15 cellular contexts compared by ENCODE assay signal in the genomic region with DNA sequence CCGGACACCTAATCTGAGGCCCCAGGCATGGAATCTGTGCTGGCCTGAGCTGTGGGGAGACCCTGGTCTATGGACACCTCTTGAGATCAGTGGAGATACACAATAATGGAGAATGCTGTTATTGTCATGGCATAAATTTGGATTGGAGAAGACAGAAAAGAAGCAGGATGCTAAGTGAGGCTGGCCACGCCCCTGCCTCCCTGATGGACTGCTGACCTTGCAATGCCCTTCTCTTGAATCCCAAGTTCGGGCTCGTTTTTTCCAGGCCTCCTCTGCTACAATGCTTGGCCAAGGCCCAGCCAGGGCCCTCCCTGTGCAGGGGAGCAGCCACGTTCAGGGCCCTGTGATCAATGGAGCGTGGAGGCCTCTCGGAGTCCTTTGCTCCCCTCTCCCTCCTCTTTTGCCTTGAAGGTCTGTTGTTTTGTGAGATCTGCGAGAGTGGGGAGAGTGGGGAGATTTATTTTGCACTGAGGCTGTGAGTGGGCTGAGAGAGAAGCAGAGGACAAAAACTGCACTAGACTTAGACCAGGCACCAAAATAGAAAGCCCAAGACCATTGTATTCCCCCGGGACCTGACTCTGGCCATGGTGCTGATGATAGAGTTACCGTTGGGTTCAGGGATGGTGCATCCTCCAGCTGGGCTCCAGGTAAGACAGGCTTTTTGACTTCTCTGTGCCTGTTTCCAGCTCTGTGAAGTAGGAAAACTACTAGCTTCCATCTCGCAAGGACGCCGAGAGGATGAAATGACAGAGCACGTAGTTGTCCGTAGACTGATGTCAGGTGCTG.
DNase-seq lines count a peak whose midpoint lies in the region; FAIRE-seq and TF ChIP-seq lines count a peak whose summit lies in the region.
"Had no signal": no experiment of that assay in that cellular context is flagged by ENCODE, and none has a peak within 500 bp of the region (broad histone marks: within the 10 kb centered on the region; RNA-seq: fewer than 3 reads in every experiment).

No MANE protein-coding gene starts in this region.

- peak; percentile 21 for DNase-seq in ELF-1 (ENCODE audit: low read depth, low spot score)
- no peak for DNase-seq in bronchial epithelial cell (ENCODE audit: low read depth)
- peak; percentile 23 for DNase-seq in retina
- DNase-seq in NCI-H510A treated with DMSO at 0.1 percent for 48 hours (lab: John Stamatoyannopoulos, UW): no peak
- DNase-seq in NOMO-1 (lab: John Stamatoyannopoulos, UW; ENCODE audit: unreplicated experiment in 2 of 2): no peak
- no peak for DNase-seq in dorsolateral prefrontal cortex
- DNase-seq: ACHN; CD8-positive, alpha-beta T cell; EL; KBM-7; NCI-H1105 treated with DMSO at 0.1 percent for 48 hours; NCI-H187 treated with DMSO at 0.1 percent for 48 hours; NCI-H2171; NCI-H82 had no signal

- H3K27me3 ChIP-seq in bronchial epithelial cell (ENCODE audit: control insufficient read depth, insufficient read depth, low read length) (no peaks in the 10 kb centered on the region), dorsolateral prefrontal cortex (no peaks in the 10 kb centered on the region)

- no peak for TF ChIP-seq EP300 in Ishikawa (IDR thresholded peaks at IDR 0.05; ENCODE audit: borderline replicate concordance)

- no peak for TF ChIP-seq RAD21 in Ishikawa (IDR thresholded peaks at IDR 0.05; ENCODE audit: low read depth)

- TF ChIP-seq CTCF in bronchial epithelial cell (IDR thresholded peaks at IDR 0.05; ENCODE audit: insufficient read depth, low read length, severe bottlenecking) (no peak), dorsolateral prefrontal cortex (IDR thresholded peaks at IDR 0.05 in 54 of 56, conservative IDR thresholded peaks at IDR 0.05 in 2 of 56; ENCODE audit: low read depth in 1 of 56, partially characterized antibody in 56 of 56) (no peak)

- peak; percentile 7 for FAIRE-seq in bronchial epithelial cell (lab: Jason Lieb, UNC)

- H3K27ac ChIP-seq in dorsolateral prefrontal cortex: peak overlapping the region in 7 of 59 donors; percentile 4 to 51 (median 16)

- intact Hi-C loops in dorsolateral prefrontal cortex (cut with DNase I): no loop called here

- H3K36me3 ChIP-seq in bronchial epithelial cell (ENCODE audit: control insufficient read depth, insufficient read depth, low read length): no peaks in the 10 kb centered on the region

- no peak overlapping the region for H3K4me3 ChIP-seq in bronchial epithelial cell (ENCODE audit: low read depth, low read length)
- no peak overlapping the region for H3K4me3 ChIP-seq in dorsolateral prefrontal cortex

TF ChIP-seq in Ishikawa, 13 proteins besides CTCF, POLR2A, EP300 and RAD21:
- TF ChIP-seq EGR1 (IDR thresholded peaks at IDR 0.05): no peak
- no peak for TF ChIP-seq TEAD4 (IDR thresholded peaks at IDR 0.05)
- TF ChIP-seq TCF12 (IDR thresholded peaks at IDR 0.05; ENCODE audit: low read depth): no peak
- TF ChIP-seq NFIC (IDR thresholded peaks at IDR 0.05): no peak
- no peak for TF ChIP-seq CREB1 (IDR thresholded peaks at IDR 0.05; ENCODE audit: low read depth)
- peak; percentile 88 for TF ChIP-seq REST (IDR thresholded peaks at IDR 0.05; ENCODE audit: low read depth)
- TF ChIP-seq ZBTB7A (IDR thresholded peaks at IDR 0.05; ENCODE audit: low read depth): no peak
- no peak for TF ChIP-seq USF1 (IDR thresholded peaks at IDR 0.05)
- TF ChIP-seq CEBPB (IDR thresholded peaks at IDR 0.05): no peak
TF ChIP-seq in Ishikawa: peak in this region for 1.

Comparison
In these comparisons a context has a peak if more than half of its experiments do, and no peak if none do; other contexts are left out.
1. DNase-seq: peak in ELF-1 (single experiment) and retina (single experiment); none in bronchial epithelial cell (single experiment), NCI-H510A treated with DMSO at 0.1 percent for 48 hours (single experiment), NOMO-1 (0 of 2) and dorsolateral prefrontal cortex (0 of 10).